Comparison of ENCODE assay signal across 8 cellular contexts in genomic region chr10:7788640-7789335, GRCh38. TPM values are rescaled to one million over a fixed set of nuclear protein-coding genes. Genes with fewer than 3 reads are reported as not detected.
A peak's percentile ranks its signal among the peaks of the same experiment; 100 is the strongest.
DNase-seq lines count a peak whose midpoint lies in the region; ATAC-seq and TF ChIP-seq lines count a peak whose summit lies in the region.

No MANE protein-coding gene starts in this region.

- ATAC-seq in GM18520 (IDR thresholded peaks at IDR 0.05; ENCODE audit: unreplicated experiment) (peak; percentile 9), HG03045 (IDR thresholded peaks at IDR 0.05; ENCODE audit: unreplicated experiment) (peak; percentile 6), heart right ventricle (peak in 4 of 8 donors; percentile 2 to 33 (median 6))

- H3K4me3 Mint-ChIP-seq in T-helper 1 cell treated with Interleukin-12 subunit alpha and Interleukin-12 subunit beta and Interleukin-4 antibody, amounts not matched to agents 30 μg/mL and 1 μg/mL, for 36 hours = no peak overlapping the region

- H3K4me1 ChIP-seq in heart right ventricle = peaks cover 0 to 73% (median 61%) of the 10 kb centered on the region in 9 donors

- POLR2A ChIA-PET in AG04449 (lab: Yijun Ruan, JAX) = interaction anchor here (0.5 to 2.7 kb wide), 6 partner anchors 9 to 54 kb away, joined by 3 to 19 read pairs (median 6); partner anchors contain the start of gene TAF3

- no peak for DNase-seq in AG04449 (ENCODE audit: low read depth, low spot score)
- no peak for DNase-seq in heart right ventricle
- DNase-seq in KG1 (lab: John Stamatoyannopoulos, UW) = no peak
- no peak for DNase-seq in amniotic stem cell (lab: John Stamatoyannopoulos, UW)

- no peaks in the 10 kb centered on the region for H3K9me3 Mint-ChIP-seq in T-helper 1 cell treated with Interleukin-12 subunit alpha and Interleukin-12 subunit beta and Interleukin-4 antibody, amounts not matched to agents 30 μg/mL and 1 μg/mL, for 36 hours

- TF ChIP-seq CTCF in AG04449 (IDR thresholded peaks at IDR 0.05; ENCODE audit: insufficient read depth, low read length, missing control alignments) (no peak), heart right ventricle (IDR thresholded peaks at IDR 0.05) (no peak)

- H3K36me3 Mint-ChIP-seq in T-helper 1 cell treated with Interleukin-12 subunit alpha and Interleukin-12 subunit beta and Interleukin-4 antibody, amounts not matched to agents 30 μg/mL and 1 μg/mL, for 36 hours (ENCODE audit: low read depth) = peaks cover 17% of the 10 kb centered on the region

- WGBS in heart right ventricle, 2 donors = 1 to 3% methylated on average over 25 of the region's 25 CpGs

- H3K4me3 ChIP-seq in AG04449 (ENCODE audit: low read depth, low read length) (peak overlapping the region; percentile 98), heart right ventricle (peak overlapping the region; percentile 63 to 97 (median 92)), skin epidermis (peak overlapping the region; percentile 75 to 98 (median 89))

- CTCF ChIA-PET in AG04449 (lab: Yijun Ruan, JAX) = interaction anchor here (1.6 to 1.9 kb wide), 2 partner anchors 30 to 1419 kb away, joined by 5 to 7 read pairs; partner anchors contain the start of gene TAF3

- H3K27me3 Mint-ChIP-seq in T-helper 1 cell treated with Interleukin-12 subunit alpha and Interleukin-12 subunit beta and Interleukin-4 antibody, amounts not matched to agents 30 μg/mL and 1 μg/mL, for 36 hours (ENCODE audit: low read depth) = no peaks in the 10 kb centered on the region

- H3K27ac Mint-ChIP-seq in T-helper 1 cell treated with Interleukin-12 subunit alpha and Interleukin-12 subunit beta and Interleukin-4 antibody, amounts not matched to agents 30 μg/mL and 1 μg/mL, for 36 hours = peak overlapping the region; percentile 83

- H3K4me1 Mint-ChIP-seq in T-helper 1 cell treated with Interleukin-12 subunit alpha and Interleukin-12 subunit beta and Interleukin-4 antibody, amounts not matched to agents 30 μg/mL and 1 μg/mL, for 36 hours (ENCODE audit: low read depth) = peaks cover 35% of the 10 kb centered on the region

- H3K36me3 ChIP-seq in heart right ventricle = peaks cover 0 to 27% (median 0%) of the 10 kb centered on the region in 9 donors

- intact Hi-C loops in heart right ventricle (cut with DNase I) = loop anchor here in 1 of 10 donors (1.0 kb wide), 1 partner anchor 30 kb away; the partner anchor contains the start of gene TAF3

- H3K27me3 ChIP-seq in heart right ventricle = no peaks in the 10 kb centered on the region

- H3K9me3 ChIP-seq in heart right ventricle = no peaks in the 10 kb centered on the region

- H3K27ac ChIP-seq in heart right ventricle (peak overlapping the region; percentile 82 to 98 (median 95)), skin epidermis (peak overlapping the region; percentile 72 to 97 (median 92))

RNA-seq across cellular contexts. Expression of gene ATP5F1C, which starts 0.8 kb away (rescaled TPM):
- 100 to 1,000 TPM; 565 to 909 (median 770) TPM for total RNA-seq in heart right ventricle
- polyA plus RNA-seq in heart right ventricle = 1,000 to 10,000 TPM in 1 of 2 donors, 100 to 1,000 TPM in 1; 561 to 1,131 TPM

RNA-seq across cellular contexts. Expression of gene KIN, which starts 1.0 kb away (rescaled TPM):
- total RNA-seq in heart right ventricle = 1 to 10 TPM; 5.4 to 8.5 (median 6.9) TPM
- polyA plus RNA-seq in heart right ventricle = 10 to 100 TPM in 1 of 2 donors, 1 to 10 TPM in 1; 7.1 to 13.3 TPM

RNA-seq across cellular contexts. Expression of gene TAF3, which starts 29.5 kb away (rescaled TPM):
- 10 to 100 TPM in 8 of 10 donors, 1 to 10 TPM in 2; 9.9 to 14.9 (median 11.2) TPM for total RNA-seq in heart right ventricle
- polyA plus RNA-seq in heart right ventricle = 1 to 10 TPM; 3.6 to 6.4 TPM
